In genomic region chr2:58903427-58903826, GRCh38 we compare ENCODE assay signal across 5 cellular contexts.
"Had no signal": no experiment of that assay in that cellular context is flagged by ENCODE, and none has a peak within 500 bp of the region (broad histone marks: within the 10 kb centered on the region; RNA-seq: fewer than 3 reads in every experiment).

No MANE protein-coding gene starts in this region.

- H3K27ac Mint-ChIP-seq: IgD-negative memory B cell had no signal

- H3K4me3 ChIP-seq: K562 had no signal

- H3K27ac ChIP-seq: HL-60 had no signal

- ATAC-seq: HepG2, K562 had no signal

- H3K4me3 Mint-ChIP-seq: IgD-negative memory B cell had no signal

- H3K36me3 Mint-ChIP-seq: IgD-negative memory B cell had no signal

- DNase-seq: IMR-90 had no signal

- H3K9me3 Mint-ChIP-seq: IgD-negative memory B cell had no signal
